ENCODE assay signal across 8 cellular contexts in the genomic region with DNA sequence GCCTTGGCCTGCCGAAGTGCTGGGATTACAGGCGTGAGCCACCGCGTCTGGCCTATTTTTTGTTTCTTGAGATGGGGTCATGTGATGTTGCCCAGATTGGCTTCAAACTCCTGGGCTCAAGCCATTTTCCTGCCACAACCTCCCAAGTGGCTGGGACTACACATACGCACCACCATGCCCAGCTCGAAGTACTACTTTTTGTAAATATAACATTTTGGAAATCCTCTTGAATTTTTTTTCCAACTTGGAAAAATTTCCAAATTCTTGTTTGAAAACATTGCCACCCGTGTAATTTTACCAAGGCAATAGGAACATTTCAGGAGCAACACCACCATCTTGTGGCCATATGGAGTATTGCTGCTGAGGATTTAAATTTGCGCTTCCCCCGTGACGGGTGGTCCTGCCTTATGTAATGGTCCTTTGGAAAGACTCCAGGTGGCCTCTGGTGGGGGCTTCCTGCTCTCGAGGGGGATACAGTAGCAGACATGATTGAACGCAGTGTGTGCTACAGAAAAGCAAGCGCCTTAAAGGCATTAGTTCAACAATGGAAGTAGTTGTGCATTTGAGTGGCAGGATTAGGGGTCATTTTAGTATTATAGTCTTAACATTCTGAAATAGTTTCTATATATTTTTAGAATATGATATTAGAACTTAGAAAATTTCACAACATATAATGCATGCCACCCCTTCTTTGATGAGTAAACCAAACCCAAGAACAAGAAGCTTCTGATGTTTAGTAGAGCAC. TPM values are rescaled to one million over a fixed set of nuclear protein-coding genes. Genes with fewer than 3 reads are reported as not detected.
DNase-seq lines count a peak whose midpoint lies in the region; ATAC-seq, FAIRE-seq and TF ChIP-seq lines count a peak whose summit lies in the region.

No MANE protein-coding gene starts in this region.

- H3K4ac ChIP-seq in mesendoderm (ENCODE audit: low read depth, low read length) = no peak overlapping the region

- peak; percentile 90 for TF ChIP-seq CTCF in A673 (conservative IDR thresholded peaks at IDR 0.05; ENCODE audit: low read depth, low read length)

- no peak overlapping the region for H3K4me2 ChIP-seq in mesendoderm (ENCODE audit: low read length)

- peak overlapping the region; percentile 52 for H3K27ac Mint-ChIP-seq in activated CD8-positive, alpha-beta T cell treated with anti-CD3 and anti-CD28 coated beads, Interleukin-2, amount 10 ng/mL, durations not matched to agents 7 days and 5 days
- H3K27ac Mint-ChIP-seq in effector memory CD8-positive, alpha-beta T cell = peak overlapping the region; percentile 48 to 74

- CTCF ChIA-PET in A673 (lab: Charles Lee) = interaction anchor here (0.7 to 1.0 kb wide), 2 partner anchors 81 to 1911 kb away, joined by 3 to 6 read pairs; no protein-coding TSS in a partner anchor
- CTCF ChIA-PET in activated CD8-positive, alpha-beta T cell treated with anti-CD3 and anti-CD28 coated beads, Interleukin-2, amount 10 ng/mL, durations not matched to agents 7 days and 5 days (lab: Charles Lee) = interaction anchor here (0.8 to 3.4 kb wide), 24 partner anchors 8 to 142 kb away, joined by 3 to 17 read pairs (median 4); a partner anchor contains a TSS

- no peak overlapping the region for H3K18ac ChIP-seq in mesendoderm (ENCODE audit: low read length)

- no peak overlapping the region for H3K9ac ChIP-seq in mesendoderm (ENCODE audit: low read length)

- H2AK5ac ChIP-seq in mesendoderm (ENCODE audit: low read length) = no peak overlapping the region

- H3K4me1 Mint-ChIP-seq in activated CD8-positive, alpha-beta T cell treated with anti-CD3 and anti-CD28 coated beads, Interleukin-2, amount 10 ng/mL, durations not matched to agents 7 days and 5 days (ENCODE audit: low read depth) = peaks cover 11% of the 10 kb centered on the region
- peaks cover 5 to 8% of the 10 kb centered on the region in 2 donors for H3K4me1 Mint-ChIP-seq in effector memory CD8-positive, alpha-beta T cell (ENCODE audit: low read depth in 2 of 2)

- no peak overlapping the region for H4K5ac ChIP-seq in mesendoderm (ENCODE audit: low read length)

- H3K27me3 ChIP-seq in A673 (replicated peaks; ENCODE audit: insufficient read depth, low read depth, low read length, poor library complexity) = no peaks in the 10 kb centered on the region
- H3K27me3 ChIP-seq in mesendoderm (ENCODE audit: insufficient read depth, low read length, poor library complexity) = no peaks in the 10 kb centered on the region

- TF ChIP-seq POLR2A in GM12892 (IDR thresholded peaks at IDR 0.05; ENCODE audit: low read depth, low read length) = no peak

- no peak overlapping the region for H3K56ac ChIP-seq in mesendoderm (ENCODE audit: low read length)

- H3K27ac ChIP-seq in A673 (ENCODE audit: low read depth, low read length, poor library complexity, severe bottlenecking) (no peak overlapping the region), mesendoderm (ENCODE audit: low read depth, low read length) (no peak overlapping the region)

- intact Hi-C loops in A673 (cut with micrococcal nuclease; ENCODE audit: unreplicated experiment) = loop anchor here (2.0 kb wide), 1 partner anchor 45 kb away; no protein-coding TSS in a partner anchor

- peaks cover 11% of the 10 kb centered on the region for H3K36me3 ChIP-seq in A673 (ENCODE audit: insufficient read depth, low read length, poor library complexity, severe bottlenecking)
- H3K36me3 ChIP-seq in mesendoderm (ENCODE audit: control insufficient read depth, insufficient read depth, low read length) = no peaks in the 10 kb centered on the region

- no peak overlapping the region for H4K8ac ChIP-seq in mesendoderm (ENCODE audit: low read depth, low read length)

- peaks cover 22% of the 10 kb centered on the region for H3K36me3 Mint-ChIP-seq in activated CD8-positive, alpha-beta T cell treated with anti-CD3 and anti-CD28 coated beads, Interleukin-2, amount 10 ng/mL, durations not matched to agents 7 days and 5 days (ENCODE audit: low read depth)
- H3K36me3 Mint-ChIP-seq in effector memory CD8-positive, alpha-beta T cell (ENCODE audit: insufficient read depth) = peaks cover 40% of the 10 kb centered on the region

- peak; percentile 93 for FAIRE-seq in GM12892 (lab: Jason Lieb, UNC)

- H3K9me3 ChIP-seq in A673 (ENCODE audit: low read depth, low read length, poor library complexity, severe bottlenecking) = no peaks in the 10 kb centered on the region

- H3K4me3 ChIP-seq in A673 (ENCODE audit: low read depth, low read length, poor library complexity, severe bottlenecking) (no peak overlapping the region), mesendoderm (ENCODE audit: low read length) (no peak overlapping the region)

- H2BK120ac ChIP-seq in mesendoderm (ENCODE audit: low read depth, low read length) = no peak overlapping the region

- BruUV-seq in A673 (replicated peaks; lab: Mats Ljungman, UMichigan) = no TSS peak

- no peak for ATAC-seq in activated CD8-positive, alpha-beta T cell treated with anti-CD3 and anti-CD28 coated beads, Interleukin-2, amount 10 ng/mL, durations not matched to agents 7 days and 5 days
- peak; percentile 57 for ATAC-seq in effector memory CD8-positive, alpha-beta T cell (replicated peaks)
- no peak for ATAC-seq in stimulated activated naive CD8-positive, alpha-beta T cell treated with anti-CD3 and anti-CD28 coated beads, Interleukin-15, Interleukin-2, amounts not matched to agents 100 U/mL and 50 U/mL, for 24 hours

- H3K4me1 ChIP-seq in A673 (ENCODE audit: insufficient read depth, low read length, poor library complexity, severe bottlenecking) (peaks cover 22% of the 10 kb centered on the region), mesendoderm (ENCODE audit: control insufficient read depth, low read depth, low read length) (no peaks in the 10 kb centered on the region)

- no peak overlapping the region for H3K4me3 Mint-ChIP-seq in activated CD8-positive, alpha-beta T cell treated with anti-CD3 and anti-CD28 coated beads, Interleukin-2, amount 10 ng/mL, durations not matched to agents 7 days and 5 days
- peak overlapping the region in 1 of 2 donors; percentile 6 for H3K4me3 Mint-ChIP-seq in effector memory CD8-positive, alpha-beta T cell

- no CpG with 5 or more reads among the region's 13 CpGs for WGBS in mesendoderm (ENCODE audit: extremely low coverage, insufficient coverage, low lambda C conversion rate)

- H2BK5ac ChIP-seq in mesendoderm (ENCODE audit: low read length) = no peak overlapping the region

- no peaks in the 10 kb centered on the region for H3K79me2 ChIP-seq in mesendoderm (ENCODE audit: control insufficient read depth, insufficient read depth, low read length)

- H3K9me3 Mint-ChIP-seq in activated CD8-positive, alpha-beta T cell treated with anti-CD3 and anti-CD28 coated beads, Interleukin-2, amount 10 ng/mL, durations not matched to agents 7 days and 5 days (ENCODE audit: insufficient read depth) = no peaks in the 10 kb centered on the region
- H3K9me3 Mint-ChIP-seq in effector memory CD8-positive, alpha-beta T cell = no peaks in the 10 kb centered on the region

- no peak overlapping the region for H3K23ac ChIP-seq in mesendoderm (ENCODE audit: low read length)

- POLR2A ChIA-PET in A673 (lab: Charles Lee; ENCODE audit: low non-redundant PET) = no interaction called here
- POLR2A ChIA-PET in activated CD8-positive, alpha-beta T cell treated with anti-CD3 and anti-CD28 coated beads, Interleukin-2, amount 10 ng/mL, durations not matched to agents 7 days and 5 days (lab: Charles Lee) = no interaction called here

- H2BK15ac ChIP-seq in mesendoderm (replicated peaks; ENCODE audit: low read depth) = no peak overlapping the region

- H3K79me1 ChIP-seq in mesendoderm (ENCODE audit: low read length) = no peaks in the 10 kb centered on the region

- H3K27me3 Mint-ChIP-seq in activated CD8-positive, alpha-beta T cell treated with anti-CD3 and anti-CD28 coated beads, Interleukin-2, amount 10 ng/mL, durations not matched to agents 7 days and 5 days (ENCODE audit: low read depth) = no peaks in the 10 kb centered on the region
- H3K27me3 Mint-ChIP-seq in effector memory CD8-positive, alpha-beta T cell = no peaks in the 10 kb centered on the region

- DNase-seq in A673 (ENCODE audit: low spot score) (peak; percentile 81), GM12892 (ENCODE audit: insufficient read length) (no peak), NCI-H446 (lab: John Stamatoyannopoulos, UW) (peak; percentile 64 to 66), mesendoderm (peak; percentile 72), islet precursor cell (no peak)
- peak; percentile 76 for DNase-seq in activated CD8-positive, alpha-beta T cell treated with anti-CD3 and anti-CD28 coated beads, Interleukin-2, amount 10 ng/mL, durations not matched to agents 7 days and 5 days
- peak; percentile 59 to 74 (median 61) for DNase-seq in effector memory CD8-positive, alpha-beta T cell
- DNase-seq in stimulated activated naive CD8-positive, alpha-beta T cell treated with anti-CD3 and anti-CD28 coated beads, Interleukin-15, Interleukin-2, amounts not matched to agents 100 U/mL and 50 U/mL, for 24 hours = peak; percentile 59

RNA-seq across cellular contexts. Expression of a gene that starts 8.0 kb away (rescaled TPM):
- total RNA-seq in A673 (2021) = 46.8 and 47.0 TPM in 2 replicates
- 6.0 TPM for polyA plus RNA-seq in GM12892 (2012; ENCODE audit: missing spikeins)
- total RNA-seq in activated CD8-positive, alpha-beta T cell treated with anti-CD3 and anti-CD28 coated beads, Interleukin-2, amount 10 ng/mL, durations not matched to agents 7 days and 5 days = 10 to 100 TPM; 44.6 to 48.9 TPM
- 5.1 TPM for polyA plus RNA-seq in mesendoderm (2013, experiment 1 of 2)
- 5.3 TPM for polyA plus RNA-seq in mesendoderm (2013, experiment 2 of 2)

RNA-seq across cellular contexts. Expression of a gene that starts 36.7 kb away (rescaled TPM):
- total RNA-seq in A673 (2021) = 23.9 and 28.5 TPM in 2 replicates
- 7.4 TPM for polyA plus RNA-seq in GM12892 (2012; ENCODE audit: missing spikeins)
- 10 to 100 TPM; 22.5 to 22.8 TPM for total RNA-seq in activated CD8-positive, alpha-beta T cell treated with anti-CD3 and anti-CD28 coated beads, Interleukin-2, amount 10 ng/mL, durations not matched to agents 7 days and 5 days
- polyA plus RNA-seq in mesendoderm (2013, experiment 1 of 2) = 10.1 TPM
- polyA plus RNA-seq in mesendoderm (2013, experiment 2 of 2) = 11.1 TPM

RNA-seq across cellular contexts. Expression of a gene that starts 44.4 kb away (rescaled TPM):
- total RNA-seq in A673 (2021) = 0.49 and 1.6 TPM in 2 replicates
- polyA plus RNA-seq in GM12892 (2012; ENCODE audit: missing spikeins) = not detected
- under 1 TPM in 1 of 2 experiments, not detected in 1; 0.18 TPM for total RNA-seq in activated CD8-positive, alpha-beta T cell treated with anti-CD3 and anti-CD28 coated beads, Interleukin-2, amount 10 ng/mL, durations not matched to agents 7 days and 5 days
- polyA plus RNA-seq in mesendoderm (2013, experiment 1 of 2) = 2.0 TPM
- polyA plus RNA-seq in mesendoderm (2013, experiment 2 of 2) = 1.9 TPM

RNA-seq across cellular contexts. Expression of a gene that starts 49.5 kb away (rescaled TPM):
- total RNA-seq in A673 (2021) = 46.5 and 49.7 TPM in 2 replicates
- 9.3 TPM for polyA plus RNA-seq in GM12892 (2012; ENCODE audit: missing spikeins)
- 10 to 100 TPM; 53.6 to 57.7 TPM for total RNA-seq in activated CD8-positive, alpha-beta T cell treated with anti-CD3 and anti-CD28 coated beads, Interleukin-2, amount 10 ng/mL, durations not matched to agents 7 days and 5 days
- 19.8 TPM for polyA plus RNA-seq in mesendoderm (2013, experiment 1 of 2)
- 19.1 TPM for polyA plus RNA-seq in mesendoderm (2013, experiment 2 of 2)

Comparison
In these comparisons a context has a peak if more than half of its experiments do, and no peak if none do; other contexts are left out.
1. DNase-seq: peak in A673 (single experiment), NCI-H446 (2 of 2), activated CD8-positive, alpha-beta T cell treated with anti-CD3 and anti-CD28 coated beads, Interleukin-2, amount 10 ng/mL, durations not matched to agents 7 days and 5 days (single experiment), effector memory CD8-positive, alpha-beta T cell (3 of 3), mesendoderm (single experiment) and stimulated activated naive CD8-positive, alpha-beta T cell treated with anti-CD3 and anti-CD28 coated beads, Interleukin-15, Interleukin-2, amounts not matched to agents 100 U/mL and 50 U/mL, for 24 hours (single experiment); none in GM12892 (single experiment) and islet precursor cell (single experiment).